Comparison of ENCODE assay signal across 15 cellular contexts in the genomic region with DNA sequence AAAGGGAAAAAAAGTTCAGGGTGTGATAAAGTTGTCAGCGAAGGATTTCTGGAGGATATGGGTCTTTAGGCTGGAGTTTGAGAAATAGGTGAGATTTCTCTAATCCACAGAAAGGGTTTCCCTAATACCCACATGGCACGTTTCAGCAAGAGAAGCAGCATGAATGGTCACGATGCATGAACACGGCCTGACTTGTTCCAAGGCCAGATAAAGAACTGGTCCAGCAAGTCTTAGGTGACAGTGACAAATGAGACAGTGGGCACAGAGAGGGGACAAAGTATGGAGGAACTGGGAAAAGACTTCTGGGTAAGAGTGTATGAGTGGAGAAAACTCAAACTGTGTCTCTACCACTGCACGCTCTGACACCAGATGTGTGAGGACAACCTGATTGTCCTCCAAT.
A peak's percentile ranks its signal among the peaks of the same experiment; 100 is the strongest.
DNase-seq lines count a peak whose midpoint lies in the region; ATAC-seq and TF ChIP-seq lines count a peak whose summit lies in the region.
"Had no signal": no experiment of that assay in that cellular context is flagged by ENCODE, and none has a peak within 500 bp of the region (broad histone marks: within the 10 kb centered on the region; RNA-seq: fewer than 3 reads in every experiment).

No MANE protein-coding gene starts in this region.

- DNase-seq in Calu3 (peak; percentile 54), body of pancreas (peak; percentile 57 to 84 (median 80)), mesothelial cell of epicardium (ENCODE audit: low spot score in 2 of 2, unreplicated experiment in 2 of 2) (peak in 1 of 2 experiments; percentile 37), stomach (peak; percentile 62), esophagus squamous epithelium (lab: John Stamatoyannopoulos, UW) (no peak), HuH-7 (ENCODE audit: low spot score) (no peak)
- DNase-seq: 8988T; CD4-positive, CD25-positive, alpha-beta regulatory T cell; DMS79; H7 had no signal

- CTCF ChIA-PET in Calu3 (lab: Charles Lee), result no interaction called here

- BruUV-seq in Calu3 (replicated peaks; lab: Mats Ljungman, UMichigan), result no TSS peak

- H3K27me3 Mint-ChIP-seq in Calu3 (ENCODE audit: unreplicated experiment), result no peaks in the 10 kb centered on the region
- peaks cover 9% of the 10 kb centered on the region for H3K27me3 Mint-ChIP-seq in mesothelial cell of epicardium (ENCODE audit: low read depth)

- no peak for TF ChIP-seq EP300 in stomach (IDR thresholded peaks at IDR 0.05)

- no peaks in the 10 kb centered on the region for H3K9me3 Mint-ChIP-seq in Calu3 (ENCODE audit: low read depth, unreplicated experiment)
- peaks cover 7% of the 10 kb centered on the region for H3K9me3 Mint-ChIP-seq in mesothelial cell of epicardium
- H3K9me3 Mint-ChIP-seq: GM23338 had no signal

- H3K4me1 Mint-ChIP-seq in Calu3 (ENCODE audit: low read depth, unreplicated experiment), result peaks cover 24% of the 10 kb centered on the region
- H3K4me1 Mint-ChIP-seq in mesothelial cell of epicardium, result peaks cover 25% of the 10 kb centered on the region
- H3K4me1 Mint-ChIP-seq: CD4-positive, CD25-positive, alpha-beta regulatory T cell; GM23338 had no signal

- H3K27ac Mint-ChIP-seq in Calu3 (ENCODE audit: unreplicated experiment) (peak overlapping the region; percentile 44), mesothelial cell of epicardium (peak overlapping the region; percentile 55)
- H3K27ac Mint-ChIP-seq: CD4-positive, CD25-positive, alpha-beta regulatory T cell; GM23338 had no signal

- H3K4me3 ChIP-seq in body of pancreas, result no peak overlapping the region
- H3K4me3 ChIP-seq in stomach, result no peak overlapping the region
- no peak overlapping the region for H3K4me3 ChIP-seq in esophagus squamous epithelium
- H3K4me3 ChIP-seq: BLaER1 treated with 17β-estradiol and CSF1 and Interleukin-3, amounts not matched to agents 10 nM and 100 nM; GM23338 had no signal

- H3K27ac ChIP-seq in body of pancreas (peak overlapping the region; percentile 4 to 66 (median 33)), stomach (no peak overlapping the region), esophagus squamous epithelium (no peak overlapping the region)
- H3K27ac ChIP-seq: BLaER1 treated with 17β-estradiol and CSF1 and Interleukin-3, amounts not matched to agents 10 nM and 100 nM had no signal

- H3K36me3 ChIP-seq in body of pancreas (replicated peaks in 1 of 2; ENCODE audit: insufficient read depth in 1 of 2, low read depth in 2 of 2), result no peaks in the 10 kb centered on the region
- no peaks in the 10 kb centered on the region for H3K36me3 ChIP-seq in stomach
- H3K36me3 ChIP-seq in esophagus squamous epithelium, result no peaks in the 10 kb centered on the region
- H3K36me3 ChIP-seq: BLaER1 treated with 17β-estradiol and CSF1 and Interleukin-3, amounts not matched to agents 10 nM and 100 nM had no signal

- H3K4me3 Mint-ChIP-seq in Calu3 (ENCODE audit: low read depth, unreplicated experiment), result no peak overlapping the region
- H3K4me3 Mint-ChIP-seq in mesothelial cell of epicardium, result no peak overlapping the region
- H3K4me3 Mint-ChIP-seq: CD4-positive, CD25-positive, alpha-beta regulatory T cell; GM23338 had no signal

- peak; percentile 88 for ATAC-seq in body of pancreas
- no peak for ATAC-seq in HG02798 (IDR thresholded peaks at IDR 0.05; ENCODE audit: poor library complexity, unreplicated experiment)
- ATAC-seq in HG03571 (IDR thresholded peaks at IDR 0.05; ENCODE audit: unreplicated experiment), result no peak
- ATAC-seq: GM23338, HepG2 had no signal

- no peaks in the 10 kb centered on the region for H3K9me3 ChIP-seq in body of pancreas
- H3K9me3 ChIP-seq in stomach, result no peaks in the 10 kb centered on the region
- H3K9me3 ChIP-seq in esophagus squamous epithelium, result no peaks in the 10 kb centered on the region

- WGBS in body of pancreas, 2 donors, result 32 to 37% methylated on average over 5 of the region's 5 CpGs
- 43 to 70% (median 57%) methylated on average over 5 of the region's 5 CpGs for WGBS in stomach, 5 donors
- 44 to 50% methylated on average over 5 of the region's 5 CpGs for WGBS in esophagus squamous epithelium, 2 donors

- H3K4me1 ChIP-seq in body of pancreas (peaks cover 43% of the 10 kb centered on the region), stomach (peaks cover 7 to 14% (median 10%) of the 10 kb centered on the region in 4 donors), esophagus squamous epithelium (peaks cover 0 to 33% (median 7%) of the 10 kb centered on the region in 3 donors)

- TF ChIP-seq POLR2A in body of pancreas (IDR thresholded peaks at IDR 0.05), result no peak
- TF ChIP-seq POLR2A in stomach (IDR thresholded peaks at IDR 0.05), result no peak
- no peak for TF ChIP-seq POLR2A in esophagus squamous epithelium (IDR thresholded peaks at IDR 0.05)

- no peaks in the 10 kb centered on the region for H3K27me3 ChIP-seq in body of pancreas
- no peaks in the 10 kb centered on the region for H3K27me3 ChIP-seq in stomach
- no peaks in the 10 kb centered on the region for H3K27me3 ChIP-seq in esophagus squamous epithelium
- H3K27me3 ChIP-seq: BLaER1 treated with 17β-estradiol and CSF1 and Interleukin-3, amounts not matched to agents 10 nM and 100 nM had no signal

- H3K36me3 Mint-ChIP-seq in Calu3 (ENCODE audit: insufficient read depth, unreplicated experiment) (peaks cover 5% of the 10 kb centered on the region), mesothelial cell of epicardium (no peaks in the 10 kb centered on the region)
- H3K36me3 Mint-ChIP-seq: CD4-positive, CD25-positive, alpha-beta regulatory T cell had no signal

- intact Hi-C loops in Calu3 (cut with micrococcal nuclease; ENCODE audit: unreplicated experiment) (loop anchor here (5.0 to 10.0 kb wide), 2 partner anchors 82 to 285 kb away; no protein-coding TSS in a partner anchor), body of pancreas (cut with DNase I) (no loop called here), stomach (cut with DNase I; ENCODE audit: low total_unique reads) (no loop called here), esophagus squamous epithelium (cut with DNase I) (no loop called here)

- no peak for TF ChIP-seq CTCF in Calu3 (IDR thresholded peaks at IDR 0.05; ENCODE audit: unreplicated experiment)
- no peak for TF ChIP-seq CTCF in body of pancreas (IDR thresholded peaks at IDR 0.05)
- no peak for TF ChIP-seq CTCF in mesothelial cell of epicardium (IDR thresholded peaks at IDR 0.05; ENCODE audit: unreplicated experiment)
- TF ChIP-seq CTCF in stomach (IDR thresholded peaks at IDR 0.05), result no peak
- TF ChIP-seq CTCF in esophagus squamous epithelium (IDR thresholded peaks at IDR 0.05), result no peak

Comparison
In these comparisons a context has a peak if more than half of its experiments do, and no peak if none do; other contexts are left out.
1. DNase-seq: peak in Calu3 (single experiment), body of pancreas (4 of 4) and stomach (single experiment); none in esophagus squamous epithelium (single experiment) and HuH-7 (single experiment).
2. H3K27ac ChIP-seq: peak in body of pancreas (4 of 4); none in stomach (0 of 5) and esophagus squamous epithelium (0 of 4).